ENCODE assay signal across 2 cellular contexts in genomic region chr10:4944751-4945280, GRCh38.
TF ChIP-seq lines count a peak whose summit lies in the region.

No MANE protein-coding gene starts in this region.

TF ChIP-seq in H1, 55 proteins besides CTCF, POLR2A, EP300 and RAD21:
- TF ChIP-seq CHD1 (IDR thresholded peaks at IDR 0.05; ENCODE audit: low read depth, low read length) = no peak
- TF ChIP-seq KDM5A (IDR thresholded peaks at IDR 0.05; ENCODE audit: low read length) = no peak
- TF ChIP-seq GABPA (IDR thresholded peaks at IDR 0.05; ENCODE audit: borderline replicate concordance, insufficient read depth, low read length) = no peak
- TF ChIP-seq ASH2L (IDR thresholded peaks at IDR 0.05; ENCODE audit: low read length) = no peak
- TF ChIP-seq RNF2 (IDR thresholded peaks at IDR 0.05; ENCODE audit: borderline replicate concordance, low read depth, low read length, missing control alignments, poor library complexity, severe bottlenecking) = no peak
- TF ChIP-seq TAF7 (optimal IDR thresholded peaks at IDR 0.05; ENCODE audit: borderline replicate concordance, low read depth, low read length) = no peak
- no peak for TF ChIP-seq RXRA (IDR thresholded peaks at IDR 0.05; ENCODE audit: insufficient read depth, low read depth, low read length)

TF ChIP-seq in GM12891, 5 proteins besides CTCF, POLR2A, EP300 and RAD21:
- no peak for TF ChIP-seq POU2F2 (IDR thresholded peaks at IDR 0.05; ENCODE audit: low read depth, low read length)
- no peak for TF ChIP-seq POLR2AphosphoS5 (IDR thresholded peaks at IDR 0.05; ENCODE audit: low read depth, low read length)
- no peak for TF ChIP-seq SPI1 (IDR thresholded peaks at IDR 0.05; ENCODE audit: low read depth, low read length)
- no peak for TF ChIP-seq TAF1 (IDR thresholded peaks at IDR 0.05; ENCODE audit: low read depth, low read length)
- TF ChIP-seq PAX5 (IDR thresholded peaks at IDR 0.05; ENCODE audit: insufficient read depth, low read length, severe bottlenecking) = no peak
